In the genomic region with DNA sequence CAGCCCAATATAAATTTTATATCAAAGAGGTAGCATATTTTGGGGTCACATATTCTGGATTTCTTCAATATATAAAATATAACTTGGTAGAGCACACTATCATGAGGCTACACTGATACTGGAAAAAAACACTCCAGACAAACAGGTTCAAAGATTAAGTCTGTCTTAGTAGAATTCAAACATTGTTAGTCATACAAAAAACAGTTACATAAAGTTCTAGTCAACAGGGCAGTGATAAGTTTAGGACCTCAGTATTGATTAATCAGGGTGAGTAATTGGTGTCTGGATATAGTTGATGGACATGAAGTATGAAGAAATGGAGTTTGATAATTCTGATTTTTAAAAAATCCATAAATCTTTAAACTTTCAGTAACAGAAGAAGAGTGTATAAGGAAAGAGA, we compare ENCODE assay signal across 8 cellular contexts.
"Had no signal": no experiment of that assay in that cellular context is flagged by ENCODE, and none has a peak within 500 bp of the region (broad histone marks: within the 10 kb centered on the region; RNA-seq: fewer than 3 reads in every experiment).

No MANE protein-coding gene starts in this region.

- DNase-seq: GDM1, GF-D8 had no signal

- FAIRE-seq: G401.6, GM12878, GM12891, GM12892, GM18507, GM19239 had no signal

- ATAC-seq: GM12878 had no signal

- H3K4me3 ChIP-seq: GM12878 had no signal
